ENCODE assay signal across 8 cellular contexts in the genomic region with DNA sequence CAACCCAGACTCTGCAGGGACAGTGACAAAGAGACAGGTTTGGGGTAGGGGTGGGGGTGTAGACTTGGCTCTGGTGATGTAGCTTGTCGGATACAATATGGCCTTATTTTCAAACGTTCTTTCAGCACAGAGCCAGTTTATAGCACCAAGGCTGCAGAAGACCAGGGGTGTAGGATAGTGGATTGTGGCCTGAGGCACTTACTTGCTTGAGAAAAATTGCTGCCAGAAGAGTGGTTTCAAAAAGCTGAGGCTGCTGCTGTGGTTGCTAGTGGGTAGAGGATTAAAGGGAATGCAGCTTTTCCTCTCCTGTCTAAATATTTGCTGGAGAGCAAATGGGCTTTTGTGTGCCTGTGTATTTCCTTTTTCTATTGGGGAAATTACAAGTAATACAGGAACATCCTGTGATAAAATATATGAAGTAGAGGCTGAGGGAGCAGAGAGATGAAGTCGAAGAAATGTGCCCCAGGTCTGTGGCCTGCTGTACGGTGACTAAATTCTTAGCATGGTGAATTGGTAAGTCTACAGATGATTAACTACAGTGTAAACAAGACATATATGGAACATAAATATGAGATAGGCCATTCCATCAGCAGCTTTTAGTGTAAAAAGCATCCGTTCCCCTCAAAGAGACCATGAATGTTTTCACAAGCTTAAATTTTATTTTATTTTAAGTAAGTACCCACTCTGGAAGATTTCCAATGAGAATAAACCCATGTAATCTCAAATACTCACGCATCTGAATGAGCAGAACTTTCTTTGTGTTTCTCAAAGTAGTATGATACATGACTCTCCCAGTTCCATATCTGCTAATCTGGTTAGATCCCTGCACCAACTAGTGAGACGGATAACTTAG.
DNase-seq lines count a peak whose midpoint lies in the region; ATAC-seq, FAIRE-seq and TF ChIP-seq lines count a peak whose summit lies in the region.

No MANE protein-coding gene starts in this region.

- FAIRE-seq in GM12891 (lab: Jason Lieb, UNC) (peak; percentile 75), bronchial epithelial cell (lab: Jason Lieb, UNC) (no peak)

- peaks cover 45% of the 10 kb centered on the region for H3K4me1 Mint-ChIP-seq in osteocyte (ENCODE audit: unreplicated experiment)

- H3K9me3 Mint-ChIP-seq in osteocyte (ENCODE audit: unreplicated experiment) = no peaks in the 10 kb centered on the region

- no peak for TF ChIP-seq POLR2A in GM12891 (IDR thresholded peaks at IDR 0.05; ENCODE audit: low read depth, low read length)

- no peaks in the 10 kb centered on the region for H3K27me3 ChIP-seq in bronchial epithelial cell (ENCODE audit: control insufficient read depth, insufficient read depth, low read length)

- peak overlapping the region; percentile 79 for H3K27ac Mint-ChIP-seq in osteocyte (ENCODE audit: unreplicated experiment)

- no peak for DNase-seq in GM12891 (ENCODE audit: insufficient read length, low spot score)
- peak; percentile 42 for DNase-seq in bronchial epithelial cell (ENCODE audit: low read depth)
- DNase-seq in osteocyte (ENCODE audit: extremely low spot score, unreplicated experiment) = no peak
- no peak for DNase-seq in NCI-H187 (lab: John Stamatoyannopoulos, UW)
- DNase-seq in T1000 (lab: John Stamatoyannopoulos, UW) = no peak
- no peak for DNase-seq in hypothalamus (lab: John Stamatoyannopoulos, UW)

- peak overlapping the region; percentile 51 for H3K4me3 Mint-ChIP-seq in osteocyte (ENCODE audit: unreplicated experiment)

- TF ChIP-seq CTCF in bronchial epithelial cell (IDR thresholded peaks at IDR 0.05; ENCODE audit: insufficient read depth, low read length, severe bottlenecking) = no peak
- no peak for TF ChIP-seq CTCF in osteocyte (IDR thresholded peaks at IDR 0.05)

- H3K27me3 Mint-ChIP-seq in osteocyte (ENCODE audit: unreplicated experiment) = no peaks in the 10 kb centered on the region

- no peaks in the 10 kb centered on the region for H3K36me3 ChIP-seq in bronchial epithelial cell (ENCODE audit: control insufficient read depth, insufficient read depth, low read length)

- ATAC-seq in HG03354 (IDR thresholded peaks at IDR 0.05; ENCODE audit: poor library complexity, severe bottlenecking, unreplicated experiment) (peak; percentile 53), GM19035 (IDR thresholded peaks at IDR 0.05; ENCODE audit: unreplicated experiment) (no peak)

- no peak overlapping the region for H3K4me3 ChIP-seq in bronchial epithelial cell (ENCODE audit: low read depth, low read length)

- peaks cover 6% of the 10 kb centered on the region for H3K36me3 Mint-ChIP-seq in osteocyte (ENCODE audit: unreplicated experiment)

TF ChIP-seq in GM12891, 5 proteins besides CTCF, POLR2A, EP300 and RAD21:
- TF ChIP-seq PAX5 (IDR thresholded peaks at IDR 0.05; ENCODE audit: insufficient read depth, low read length, severe bottlenecking) = no peak
- TF ChIP-seq SPI1 (IDR thresholded peaks at IDR 0.05; ENCODE audit: low read depth, low read length) = no peak
TF ChIP-seq in GM12891: peak in this region for 0.
